Comparison of ENCODE assay signal across 24 cellular contexts in the genomic region with DNA sequence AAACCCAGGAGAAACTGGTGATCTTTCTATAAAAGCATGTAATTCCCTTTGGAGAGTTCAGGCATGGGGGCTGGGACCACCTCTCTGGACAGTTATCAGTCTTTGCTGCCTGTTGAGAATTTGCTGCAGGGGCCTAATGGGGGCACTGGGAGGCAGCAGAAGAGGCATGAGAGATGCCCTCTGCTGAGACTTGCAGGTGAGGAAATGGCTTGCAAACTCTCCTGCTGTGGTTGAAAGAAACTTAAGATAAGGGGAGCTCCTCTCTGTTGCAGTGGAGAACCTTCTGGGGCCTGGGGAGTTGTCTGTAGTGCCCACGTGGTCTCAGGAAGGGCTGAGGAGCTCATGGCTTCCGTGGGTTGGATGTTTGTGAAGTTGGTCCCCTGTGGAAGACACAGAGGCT.
DNase-seq lines count a peak whose midpoint lies in the region; ATAC-seq, FAIRE-seq and TF ChIP-seq lines count a peak whose summit lies in the region.
"Had no signal": no experiment of that assay in that cellular context is flagged by ENCODE, and none has a peak within 500 bp of the region (broad histone marks: within the 10 kb centered on the region; RNA-seq: fewer than 3 reads in every experiment).

No MANE protein-coding gene starts in this region.

- POLR2A ChIA-PET in H1 (lab: Charles Lee; ENCODE audit: partially characterized antibody), result no interaction called here

- TF ChIP-seq CTCF in H9 (conservative IDR thresholded peaks at IDR 0.05) (no peak), H1 (IDR thresholded peaks at IDR 0.05; ENCODE audit: control extremely low read depth in 1 of 3, insufficient read depth in 1 of 3, low read depth in 1 of 3, low read length in 3 of 3) (no peak), neural crest cell (conservative IDR thresholded peaks at IDR 0.05) (no peak)

- H3K4ac ChIP-seq in H9 (ENCODE audit: low read depth, low read length), result no peak overlapping the region
- no peak overlapping the region for H3K4ac ChIP-seq in H1 (replicated peaks; ENCODE audit: insufficient read length, low read depth, low read length)
- no peak overlapping the region for H3K4ac ChIP-seq in mesendoderm (ENCODE audit: low read depth, low read length)

- H3K56ac ChIP-seq in H9 (ENCODE audit: insufficient read length, low read depth, low read length), result no peak overlapping the region
- H3K56ac ChIP-seq in H1 (replicated peaks; ENCODE audit: insufficient read length, low read depth, low read length), result no peak overlapping the region
- peak overlapping the region; percentile 10 for H3K56ac ChIP-seq in mesendoderm (ENCODE audit: low read length)

- H3K4me1 ChIP-seq in H9 (ENCODE audit: insufficient read depth, low read length) (no peaks in the 10 kb centered on the region), H1 (replicated peaks in 1 of 4; ENCODE audit: control insufficient read depth in 3 of 4, insufficient read depth in 4 of 4, low read length in 3 of 4) (no peaks in the 10 kb centered on the region), mesendoderm (ENCODE audit: control insufficient read depth, low read depth, low read length) (peaks cover 3% of the 10 kb centered on the region)
- H3K4me1 ChIP-seq: A549, Caco-2 had no signal

- no peak for ATAC-seq in GM21526 (IDR thresholded peaks at IDR 0.05; ENCODE audit: low FRiP score, unreplicated experiment)
- no peak for ATAC-seq in GM18498 (IDR thresholded peaks at IDR 0.05; ENCODE audit: unreplicated experiment)
- ATAC-seq: A549; CD8-positive, alpha-beta T cell had no signal

- no peak overlapping the region for H3T11ph ChIP-seq in H9 (ENCODE audit: low read length)

- no peaks in the 10 kb centered on the region for H3K23me2 ChIP-seq in H9 (ENCODE audit: insufficient read length, low read depth, low read length, poor library complexity, severe bottlenecking)
- H3K23me2 ChIP-seq in H1 (ENCODE audit: low read depth, low read length), result no peaks in the 10 kb centered on the region

- H3K4me3 Mint-ChIP-seq in H9 (0 out of 5 replicates have a peak overlapping the region, but pooled peaks of 1 of the 2 experiments have one; percentile 2), neural crest cell (no peak overlapping the region)
- H3K4me3 Mint-ChIP-seq: B cell; CD4-positive, alpha-beta T cell; CD8-positive, alpha-beta T cell had no signal

- WGBS in H9 (ENCODE audit: extremely low coverage, insufficient read length, low lambda C conversion rate), result no CpG with 5 or more reads among the region's 2 CpGs
- 92% methylated on average over 2 of the region's 2 CpGs; no CpG with 5 or more reads in 1 of the 2 experiments for WGBS in H1 (ENCODE audit: extremely low coverage in 1 of 2, insufficient coverage in 1 of 2, insufficient read length in 1 of 2, insufficient replicate concordance in 2 of 2, low coverage in 1 of 2, low lambda C conversion rate in 2 of 2, missing lambda C conversion rate in 1 of 2), 2 experiments
- WGBS in mesendoderm (ENCODE audit: extremely low coverage, insufficient coverage, low lambda C conversion rate), result no CpG with 5 or more reads among the region's 2 CpGs

- H3K9ac ChIP-seq in H9 (ENCODE audit: extremely low read depth, insufficient read length, low read length) (no peak overlapping the region), H1 (replicated peaks in 1 of 4; ENCODE audit: extremely low read depth in 1 of 4, low read depth in 3 of 4, low read length in 3 of 4) (no peak overlapping the region), mesendoderm (ENCODE audit: low read length) (no peak overlapping the region)
- H3K9ac ChIP-seq: BLaER1 treated with 17β-estradiol and CSF1 and Interleukin-3, amounts not matched to agents 10 nM and 100 nM had no signal

- H4K91ac ChIP-seq in H9 (ENCODE audit: insufficient read length, low read depth, low read length) (no peak overlapping the region), H1 (replicated peaks; ENCODE audit: insufficient read length, low read length) (no peak overlapping the region)

- no peak for TF ChIP-seq POLR2A in H1 (IDR thresholded peaks at IDR 0.05; ENCODE audit: control extremely low read depth in 1 of 2, low read depth in 2 of 2, low read length in 2 of 2)

- H3K4me3 ChIP-seq in H1 (ENCODE audit: extremely low read depth in 1 of 4, insufficient read depth in 2 of 4, low read depth in 3 of 4, low read length in 4 of 4) (no peak overlapping the region), mesendoderm (ENCODE audit: low read length) (no peak overlapping the region)
- H3K4me3 ChIP-seq: A549; BLaER1 treated with 17β-estradiol and CSF1 and Interleukin-3, amounts not matched to agents 10 nM and 100 nM had no signal

- H3K18ac ChIP-seq in H9 (ENCODE audit: insufficient read length, low read depth, low read length), result no peak overlapping the region
- H3K18ac ChIP-seq in H1 (ENCODE audit: extremely low read depth, low read length), result no peak overlapping the region
- no peak overlapping the region for H3K18ac ChIP-seq in mesendoderm (ENCODE audit: low read length)

- no peak overlapping the region for H2AK5ac ChIP-seq in H9 (ENCODE audit: insufficient read length, low read length)
- H2AK5ac ChIP-seq in H1 (ENCODE audit: low read depth, low read length), result no peak overlapping the region
- H2AK5ac ChIP-seq in mesendoderm (ENCODE audit: low read length), result no peak overlapping the region

- no peak overlapping the region for H4K8ac ChIP-seq in H9 (replicated peaks; ENCODE audit: insufficient read length, low read depth, low read length)
- no peak overlapping the region for H4K8ac ChIP-seq in H1 (ENCODE audit: extremely low read depth, insufficient read depth, low read length)
- H4K8ac ChIP-seq in mesendoderm (ENCODE audit: low read depth, low read length), result no peak overlapping the region

- TF ChIP-seq RAD21 in H1 (IDR thresholded peaks at IDR 0.05 in 1 of 2, conservative IDR thresholded peaks at IDR 0.05 in 1 of 2; ENCODE audit: low read depth in 2 of 2, low read length in 2 of 2), result no peak; a peak in 1 of 4 replicates

- H2BK120ac ChIP-seq in H9 (ENCODE audit: low read depth, low read length, poor library complexity, severe bottlenecking) (no peak overlapping the region), H1 (replicated peaks; ENCODE audit: low read depth, low read length) (no peak overlapping the region), mesendoderm (ENCODE audit: low read depth, low read length) (no peak overlapping the region)

- H2BK5ac ChIP-seq in H9 (ENCODE audit: insufficient read length, low read length) (no peak overlapping the region), H1 (ENCODE audit: low read depth, low read length) (no peak overlapping the region), mesendoderm (ENCODE audit: low read length) (no peak overlapping the region)

- intact Hi-C loops in posterior vena cava (cut with DNase I), result no loop called here

- no peak for TF ChIP-seq EP300 in H1 (IDR thresholded peaks at IDR 0.05; ENCODE audit: borderline replicate concordance in 1 of 2, low read depth in 2 of 2, low read length in 2 of 2)

- no peak overlapping the region for H2BK12ac ChIP-seq in H9 (ENCODE audit: insufficient read length, low read depth, low read length)
- no peak overlapping the region for H2BK12ac ChIP-seq in H1 (ENCODE audit: low read depth, low read length)

- H3K27ac Mint-ChIP-seq in H9 (peak overlapping the region in 2 of 3 experiments; percentile 5 to 95; a peak in 2 of 7 replicates), neural crest cell (ENCODE audit: unreplicated experiment) (peak overlapping the region; percentile 88)
- H3K27ac Mint-ChIP-seq: B cell; CD4-positive, alpha-beta T cell; CD8-positive, alpha-beta T cell had no signal

- no peak for FAIRE-seq in H1 (lab: Jason Lieb, UNC)
- FAIRE-seq: A549, D721Med, G401.6, GM12891, GM18507, GM19239 had no signal

- H4K20me1 ChIP-seq in H9 (ENCODE audit: control insufficient read depth, insufficient read depth, insufficient read length) (no peaks in the 10 kb centered on the region), H1 (replicated peaks in 1 of 2; ENCODE audit: control insufficient read depth in 1 of 2, insufficient read depth in 2 of 2, low read length in 2 of 2) (no peaks in the 10 kb centered on the region)

- H3K23ac ChIP-seq in H9 (ENCODE audit: insufficient read length, low read depth, low read length) (no peak overlapping the region), H1 (ENCODE audit: insufficient read length) (no peak overlapping the region), mesendoderm (ENCODE audit: low read length) (no peak overlapping the region)

- no peak overlapping the region for H2BK15ac ChIP-seq in H9 (ENCODE audit: low read depth, low read length)
- H2BK15ac ChIP-seq in H1 (ENCODE audit: low read length), result peak overlapping the region; percentile 29; the same call in 1 of the 2 replicates
- no peak overlapping the region for H2BK15ac ChIP-seq in mesendoderm (replicated peaks; ENCODE audit: low read depth)

- H3K79me1 ChIP-seq in H9 (ENCODE audit: insufficient read depth, low read depth, low read length, poor library complexity, severe bottlenecking) (no peaks in the 10 kb centered on the region), H1 (ENCODE audit: low read depth, low read length) (no peaks in the 10 kb centered on the region; the same call in none of the 2 replicates), mesendoderm (ENCODE audit: low read length) (no peaks in the 10 kb centered on the region)

- no peak overlapping the region for H2BK20ac ChIP-seq in H9 (ENCODE audit: low read depth, low read length, poor library complexity, severe bottlenecking)
- no peak overlapping the region for H2BK20ac ChIP-seq in H1 (ENCODE audit: low read length)

- DNase-seq in H9, result no peak
- no peak for DNase-seq in H1 (ENCODE audit: low read depth in 1 of 2, low spot score in 2 of 2)
- DNase-seq in mesendoderm, result peak; percentile 66
- no peak for DNase-seq in neural crest cell (ENCODE audit: low read depth, low spot score)
- no peak for DNase-seq in posterior vena cava (ENCODE audit: low spot score)
- DNase-seq: AML-193; Caco-2; Calu3; CD4-positive, alpha-beta T cell; CD8-positive, alpha-beta T cell; DMS79 treated with DMSO at 0.1 percent for 48 hours; GF-D8 had no signal

- peaks cover 0 to 10% (median 7%) of the 10 kb centered on the region in 3 experiments; a peak in 5 of 7 replicates for H3K36me3 Mint-ChIP-seq in H9 (ENCODE audit: insufficient read depth in 1 of 3, low read depth in 3 of 3)
- no peaks in the 10 kb centered on the region for H3K36me3 Mint-ChIP-seq in neural crest cell (ENCODE audit: low read depth)
- H3K36me3 Mint-ChIP-seq: CD8-positive, alpha-beta T cell had no signal

- H3K4me1 Mint-ChIP-seq in H9 (peaks cover 6 to 11% of the 10 kb centered on the region in 2 experiments), neural crest cell (no peaks in the 10 kb centered on the region)

- H3K9me3 ChIP-seq in H9 (ENCODE audit: control insufficient read depth, low read depth, low read length) (no peaks in the 10 kb centered on the region), H1 (ENCODE audit: insufficient read depth in 2 of 2, low read depth in 1 of 2, low read length in 1 of 2) (peaks cover 0 to 3% of the 10 kb centered on the region in 2 experiments; a peak in 1 of 4 replicates)

- no peaks in the 10 kb centered on the region for H3K27me3 ChIP-seq in H9 (ENCODE audit: insufficient read depth, low read length)
- no peaks in the 10 kb centered on the region for H3K27me3 ChIP-seq in H1 (replicated peaks in 1 of 4; ENCODE audit: control insufficient read depth in 3 of 4, extremely low read depth in 1 of 4, insufficient read depth in 3 of 4, low read length in 3 of 4)
- no peaks in the 10 kb centered on the region for H3K27me3 ChIP-seq in mesendoderm (ENCODE audit: insufficient read depth, low read length, poor library complexity)

- H3K27me3 Mint-ChIP-seq in H9 (ENCODE audit: low read depth) (peaks cover 15% of the 10 kb centered on the region), neural crest cell (ENCODE audit: low read depth) (peaks cover 4% of the 10 kb centered on the region)

- peaks cover 5 to 11% of the 10 kb centered on the region in 2 experiments; a peak in 3 of 5 replicates for H3K9me3 Mint-ChIP-seq in H9
- peaks cover 10% of the 10 kb centered on the region for H3K9me3 Mint-ChIP-seq in neural crest cell

- H3K79me2 ChIP-seq in H9 (ENCODE audit: insufficient read depth, low read length) (no peaks in the 10 kb centered on the region), H1 (ENCODE audit: control insufficient read depth in 1 of 2, insufficient read depth in 2 of 2, low read length in 2 of 2) (no peaks in the 10 kb centered on the region), mesendoderm (ENCODE audit: control insufficient read depth, insufficient read depth, low read length) (no peaks in the 10 kb centered on the region)

- no peak overlapping the region for H2AFZ ChIP-seq in H9 (ENCODE audit: low read length)
- H2AFZ ChIP-seq in H1 (ENCODE audit: low read length), result no peak overlapping the region

- no peaks in the 10 kb centered on the region for H3K36me3 ChIP-seq in H1 (ENCODE audit: control insufficient read depth in 2 of 4, insufficient read depth in 4 of 4, low read length in 3 of 4)
- no peaks in the 10 kb centered on the region for H3K36me3 ChIP-seq in mesendoderm (ENCODE audit: control insufficient read depth, insufficient read depth, low read length)
- H3K36me3 ChIP-seq: BLaER1 treated with 17β-estradiol and CSF1 and Interleukin-3, amounts not matched to agents 10 nM and 100 nM had no signal

- H3K4me2 ChIP-seq in H9 (ENCODE audit: insufficient read depth, insufficient read length, low read length) (no peak overlapping the region), H1 (ENCODE audit: insufficient read depth in 1 of 2, low read depth in 2 of 2, low read length in 2 of 2) (no peak overlapping the region), mesendoderm (ENCODE audit: low read length) (no peak overlapping the region)
- H3K4me2 ChIP-seq: A549; BLaER1 treated with 17β-estradiol and CSF1 and Interleukin-3, amounts not matched to agents 10 nM and 100 nM had no signal

- CTCF ChIA-PET in H1 (lab: Charles Lee; ENCODE audit: partially characterized antibody), result interaction anchor here (0.9 to 1.2 kb wide), 3 partner anchors 14 to 309 kb away, joined by 3 to 4 read pairs (median 4); no protein-coding TSS in a partner anchor

- H3K14ac ChIP-seq in H9 (ENCODE audit: insufficient read depth, low read length) (no peak overlapping the region), H1 (ENCODE audit: insufficient read length) (no peak overlapping the region)

- H3K27ac ChIP-seq in H9 (ENCODE audit: insufficient read length, low read depth, low read length) (no peak overlapping the region), H1 (ENCODE audit: low read depth, low read length) (no peak overlapping the region), mesendoderm (ENCODE audit: low read depth, low read length) (no peak overlapping the region)
- H3K27ac ChIP-seq: 22Rv1; A549; BLaER1 treated with 17β-estradiol and CSF1 and Interleukin-3, amounts not matched to agents 10 nM and 100 nM; C4-2B had no signal

- H4K5ac ChIP-seq in H9 (ENCODE audit: insufficient read length, low read depth, low read length) (no peak overlapping the region), H1 (ENCODE audit: insufficient read length, low read depth, low read length) (no peak overlapping the region), mesendoderm (ENCODE audit: low read length) (no peak overlapping the region)
